20 cellular contexts compared by ENCODE assay signal in genomic region chr4:77782102-77782835, GRCh38. TPM values are rescaled to one million over a fixed set of nuclear protein-coding genes. Genes with fewer than 3 reads are reported as not detected.
A peak's percentile ranks its signal among the peaks of the same experiment; 100 is the strongest.
DNase-seq lines count a peak whose midpoint lies in the region; ATAC-seq and TF ChIP-seq lines count a peak whose summit lies in the region.
"Had no signal": no experiment of that assay in that cellular context is flagged by ENCODE, and none has a peak within 500 bp of the region (broad histone marks: within the 10 kb centered on the region; RNA-seq: fewer than 3 reads in every experiment).

No MANE protein-coding gene starts in this region.

- no peaks in the 10 kb centered on the region for H3K27me3 Mint-ChIP-seq in activated T-cell treated with anti-CD3 and anti-CD28 coated beads, Interleukin-2, amount 50 U/mL, for 24 hours
- H3K27me3 Mint-ChIP-seq in T-cell (no peaks in the 10 kb centered on the region), immature natural killer cell (ENCODE audit: low read depth in 3 of 3) (peaks cover 0 to 7% (median 0%) of the 10 kb centered on the region in 3 donors)

- no peak overlapping the region for H3K4me3 ChIP-seq in SK-N-SH (ENCODE audit: low read depth in 2 of 2, low read length in 1 of 2)
- H3K4me3 ChIP-seq in mucosa of descending colon: no peak overlapping the region
- H3K4me3 ChIP-seq: BLaER1, SJSA1 had no signal

- no peak overlapping the region for H3K9ac ChIP-seq in SK-N-SH
- H3K9ac ChIP-seq: BLaER1 had no signal

- no peak overlapping the region for H2AFZ ChIP-seq in SK-N-SH (ENCODE audit: low read depth)

- CTCF ChIA-PET in T-cell (lab: Charles Lee) (interaction anchor here (0.6 to 1.4 kb wide), 5 partner anchors 12 to 67 kb away, joined by 3 to 4 read pairs (median 3); no protein-coding TSS in a partner anchor), SK-N-SH (lab: Yijun Ruan, JAX) (no interaction called here)

- no peak for DNase-seq in activated T-cell treated with anti-CD3 and anti-CD28 coated beads, Interleukin-2, amount 50 U/mL, for 24 hours
- DNase-seq in activated T-cell treated with anti-CD3 and anti-CD28 coated beads for 4 hours: no peak
- no peak for DNase-seq in T-cell
- DNase-seq in immature natural killer cell: no peak
- no peak for DNase-seq in stimulated activated effector memory CD8-positive, alpha-beta T cell treated with anti-CD3 and anti-CD28 coated beads, Interleukin-12 subunit alpha, Interleukin-12 subunit beta, amount 100 ng/mL, for 72 hours (ENCODE audit: low spot score in 2 of 2)
- no peak for DNase-seq in SK-N-SH
- DNase-seq in mucosa of descending colon: no peak
- DNase-seq: 8988T, COR-L47, DMS153, H9, KBM-7, NCI-H1436, NCI-H2029 treated with DMSO at 0.1 percent for 48 hours, NCI-H2171 treated with DMSO at 0.1 percent for 48 hours, NCI-H510A, NCI-H82 had no signal

- intact Hi-C loops in mucosa of descending colon (cut with DNase I, micrococcal nuclease): no loop called here

- ATAC-seq in T-cell (replicated peaks in 1 of 4) (peak in 1 of 4 experiments; percentile 9), HG02642 (IDR thresholded peaks at IDR 0.05; ENCODE audit: poor library complexity, unreplicated experiment) (no peak), mucosa of descending colon (no peak)
- ATAC-seq in stimulated activated effector memory CD8-positive, alpha-beta T cell treated with anti-CD3 and anti-CD28 coated beads, Interleukin-12 subunit alpha, Interleukin-12 subunit beta, amount 100 ng/mL, for 72 hours: no peak

- H3K9me3 Mint-ChIP-seq in activated T-cell treated with anti-CD3 and anti-CD28 coated beads, Interleukin-2, amount 50 U/mL, for 24 hours: peaks cover 2% of the 10 kb centered on the region
- no peaks in the 10 kb centered on the region for H3K9me3 Mint-ChIP-seq in T-cell
- H3K9me3 Mint-ChIP-seq in immature natural killer cell: no peaks in the 10 kb centered on the region
- H3K9me3 Mint-ChIP-seq in stimulated activated effector memory CD8-positive, alpha-beta T cell treated with anti-CD3 and anti-CD28 coated beads, Interleukin-12 subunit alpha, Interleukin-12 subunit beta, amount 100 ng/mL, for 72 hours: no peaks in the 10 kb centered on the region
- H3K9me3 Mint-ChIP-seq: H9 had no signal

- no peak for TF ChIP-seq EP300 in SK-N-SH (IDR thresholded peaks at IDR 0.05; ENCODE audit: borderline replicate concordance in 1 of 2, low read depth in 1 of 2, low read length in 1 of 2)

- H3K4me3 Mint-ChIP-seq in activated T-cell treated with anti-CD3 and anti-CD28 coated beads, Interleukin-2, amount 50 U/mL, for 24 hours: no peak overlapping the region
- H3K4me3 Mint-ChIP-seq in T-cell (peak overlapping the region; percentile 13 to 59 (median 32)), immature natural killer cell (peak overlapping the region; percentile 7 to 64 (median 22))
- no peak overlapping the region for H3K4me3 Mint-ChIP-seq in stimulated activated effector memory CD8-positive, alpha-beta T cell treated with anti-CD3 and anti-CD28 coated beads, Interleukin-12 subunit alpha, Interleukin-12 subunit beta, amount 100 ng/mL, for 72 hours
- H3K4me3 Mint-ChIP-seq: H9 had no signal

- peaks cover 12% of the 10 kb centered on the region for H3K36me3 Mint-ChIP-seq in activated T-cell treated with anti-CD3 and anti-CD28 coated beads, Interleukin-2, amount 50 U/mL, for 24 hours (ENCODE audit: low read depth)
- H3K36me3 Mint-ChIP-seq in T-cell (peaks cover 5% of the 10 kb centered on the region), immature natural killer cell (peaks cover 0 to 3% (median 0%) of the 10 kb centered on the region in 3 donors)
- peaks cover 7% of the 10 kb centered on the region for H3K36me3 Mint-ChIP-seq in stimulated activated effector memory CD8-positive, alpha-beta T cell treated with anti-CD3 and anti-CD28 coated beads, Interleukin-12 subunit alpha, Interleukin-12 subunit beta, amount 100 ng/mL, for 72 hours

- no peak for TF ChIP-seq CTCF in SK-N-SH (IDR thresholded peaks at IDR 0.05)
- TF ChIP-seq CTCF in mucosa of descending colon (IDR thresholded peaks at IDR 0.05): no peak

- no peaks in the 10 kb centered on the region; a peak in 1 of 4 replicates for H3K4me1 ChIP-seq in SK-N-SH (ENCODE audit: control insufficient read depth in 1 of 2, insufficient read depth in 2 of 2, low read depth in 1 of 2, low read length in 1 of 2)
- H3K4me1 ChIP-seq in mucosa of descending colon (ENCODE audit: low read depth): peaks cover 12% of the 10 kb centered on the region
- H3K4me1 ChIP-seq: BLaER1 had no signal

- POLR2A ChIA-PET in T-cell (lab: Charles Lee): interaction anchor here (0.6 to 1.5 kb wide), 18 partner anchors 7 to 1006 kb away, joined by 3 to 10 read pairs (median 4); no protein-coding TSS in a partner anchor
- POLR2A ChIA-PET in SK-N-SH (lab: Yijun Ruan, JAX): no interaction called here

- H4K20me1 ChIP-seq in SK-N-SH (ENCODE audit: insufficient read depth): 0 out of 2 replicates have a peak, but pooled peaks cover 2% of the 10 kb centered on the region

- H3K27me3 ChIP-seq in SK-N-SH (ENCODE audit: insufficient read depth): no peaks in the 10 kb centered on the region
- H3K27me3 ChIP-seq: BLaER1, SJSA1 had no signal

- H3K79me2 ChIP-seq in SK-N-SH (ENCODE audit: insufficient read depth): peaks cover 44% of the 10 kb centered on the region

- no peak overlapping the region for H3K27ac ChIP-seq in SK-N-SH (ENCODE audit: low read depth in 2 of 2, low read length in 1 of 2)
- H3K27ac ChIP-seq: BLaER1, SJSA1 had no signal

- H3K27ac Mint-ChIP-seq in activated T-cell treated with anti-CD3 and anti-CD28 coated beads, Interleukin-2, amount 50 U/mL, for 24 hours: peak overlapping the region; percentile 4
- H3K27ac Mint-ChIP-seq in T-cell: peak overlapping the region in 1 of 2 donors; percentile 60
- peak overlapping the region in 5 of 6 donors; percentile 19 to 81 (median 69) for H3K27ac Mint-ChIP-seq in immature natural killer cell
- H3K27ac Mint-ChIP-seq in stimulated activated effector memory CD8-positive, alpha-beta T cell treated with anti-CD3 and anti-CD28 coated beads, Interleukin-12 subunit alpha, Interleukin-12 subunit beta, amount 100 ng/mL, for 72 hours: peak overlapping the region; percentile 73
- H3K27ac Mint-ChIP-seq: H9 had no signal

- no peak for TF ChIP-seq RAD21 in SK-N-SH (IDR thresholded peaks at IDR 0.05; ENCODE audit: low read length)

- 95% methylated on average over 1 of the region's 1 CpG for WGBS in SK-N-SH (ENCODE audit: low lambda C conversion rate)

- H3K4me1 Mint-ChIP-seq in activated T-cell treated with anti-CD3 and anti-CD28 coated beads, Interleukin-2, amount 50 U/mL, for 24 hours (ENCODE audit: low read depth): peaks cover 68% of the 10 kb centered on the region
- H3K4me1 Mint-ChIP-seq in T-cell: peaks cover 81 to 83% (median 81%) of the 10 kb centered on the region in 3 donors
- peaks cover 83 to 89% of the 10 kb centered on the region in 2 donors for H3K4me1 Mint-ChIP-seq in immature natural killer cell
- peaks cover 63% of the 10 kb centered on the region for H3K4me1 Mint-ChIP-seq in stimulated activated effector memory CD8-positive, alpha-beta T cell treated with anti-CD3 and anti-CD28 coated beads, Interleukin-12 subunit alpha, Interleukin-12 subunit beta, amount 100 ng/mL, for 72 hours

- no peaks in the 10 kb centered on the region for H3K9me3 ChIP-seq in SK-N-SH
- H3K9me3 ChIP-seq in mucosa of descending colon: no peaks in the 10 kb centered on the region
- H3K9me3 ChIP-seq: SJSA1 had no signal

- no peaks in the 10 kb centered on the region for H3K36me3 ChIP-seq in SK-N-SH (replicated peaks in 1 of 2; ENCODE audit: control insufficient read depth in 1 of 2, insufficient read depth in 2 of 2, low read length in 1 of 2)
- H3K36me3 ChIP-seq in mucosa of descending colon (ENCODE audit: low read depth): no peaks in the 10 kb centered on the region
- H3K36me3 ChIP-seq: SJSA1 had no signal

- H3K4me2 ChIP-seq in SK-N-SH: no peak overlapping the region
- H3K4me2 ChIP-seq: BLaER1 had no signal

- no peaks in the 10 kb centered on the region for H3K9me2 ChIP-seq in SK-N-SH

- H3F3A ChIP-seq in SK-N-SH (replicated peaks; ENCODE audit: insufficient read depth): no peaks in the 10 kb centered on the region

TF ChIP-seq in SK-N-SH, 30 proteins besides CTCF, POLR2A, EP300 and RAD21:
- no peak for TF ChIP-seq SIN3A (IDR thresholded peaks at IDR 0.05; ENCODE audit: borderline replicate concordance, low read depth, low read length)
- TF ChIP-seq TAF1 (IDR thresholded peaks at IDR 0.05; ENCODE audit: borderline replicate concordance, low read depth, low read length): no peak
- TF ChIP-seq GATA2 (CRISPR knock-in tag; IDR thresholded peaks at IDR 0.05): no peak
- no peak for TF ChIP-seq ELF1 (IDR thresholded peaks at IDR 0.05)

RNA-seq across cellular contexts. Expression of gene CNOT6L, which starts 36.9 kb away (rescaled TPM):
- total RNA-seq in T-cell (100 to 1,000 TPM; 159 to 207 (median 170) TPM), mucosa of descending colon (10 to 100 TPM; 38.5 to 51.0 (median 42.7) TPM)
- polyA plus RNA-seq in immature natural killer cell (10 to 100 TPM; 26.0 to 61.8 (median 46.4) TPM), SK-N-SH (2012; rRNA removed) (2.3 and 2.8 TPM in 2 replicates)
- polyA plus RNA-seq in SK-N-SH (2012; cell fraction: cytosol; rRNA removed): 4.1 and 4.6 TPM in 2 replicates
- 4.3 and 5.5 TPM in 2 replicates for polyA plus RNA-seq in SK-N-SH (2012; cell fraction: nucleus; rRNA removed)

Comparison
In these comparisons a context has a peak if more than half of its experiments do, and no peak if none do; other contexts are left out.
1. H3K4me3 Mint-ChIP-seq: peak in T-cell (3 of 3) and immature natural killer cell (5 of 5); none in activated T-cell treated with anti-CD3 and anti-CD28 coated beads, Interleukin-2, amount 50 U/mL, for 24 hours (single experiment) and stimulated activated effector memory CD8-positive, alpha-beta T cell treated with anti-CD3 and anti-CD28 coated beads, Interleukin-12 subunit alpha, Interleukin-12 subunit beta, amount 100 ng/mL, for 72 hours (single experiment).